ENCODE assay signal across 9 cellular contexts in the genomic region with DNA sequence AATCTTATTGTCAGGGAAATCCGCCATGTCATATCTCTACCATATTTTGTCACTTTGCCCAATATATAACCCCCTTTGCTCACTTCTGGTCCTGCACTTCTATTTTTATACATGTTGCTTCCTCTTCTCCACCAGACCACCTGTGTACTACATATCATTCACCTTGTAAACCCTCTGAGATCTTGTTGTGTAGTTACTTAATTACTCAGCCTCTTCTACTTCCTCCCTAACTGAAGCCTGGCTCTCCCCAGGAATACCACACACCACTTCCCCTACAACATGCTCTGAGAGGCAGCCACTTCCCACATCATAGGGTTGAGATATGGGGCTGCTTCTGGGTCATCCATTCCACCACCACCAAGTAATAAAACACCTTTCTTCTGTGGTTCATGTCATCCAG. TPM values are rescaled to one million over a fixed set of nuclear protein-coding genes. Genes with fewer than 3 reads are reported as not detected.
DNase-seq lines count a peak whose midpoint lies in the region; ATAC-seq and TF ChIP-seq lines count a peak whose summit lies in the region.
"Had no signal": no experiment of that assay in that cellular context is flagged by ENCODE, and none has a peak within 500 bp of the region (broad histone marks: within the 10 kb centered on the region; RNA-seq: fewer than 3 reads in every experiment).

No MANE protein-coding gene starts in this region.

- POLR2A ChIA-PET in CD8-positive, alpha-beta memory T cell (lab: Charles Lee), result no interaction called here
- POLR2A ChIA-PET in PC-9 (lab: Charles Lee; ENCODE audit: unreplicated experiment), result no interaction called here

- DNase-seq in CD8-positive, alpha-beta memory T cell, result peak in 3 of 5 donors; percentile 11 to 57 (median 50)
- DNase-seq in activated T-helper 1 cell treated with anti-CD3 and anti-CD28 coated beads, Interleukin-12 subunit alpha, Interleukin-12 subunit beta, Interleukin-2, Interleukin-4 antibody, amounts not matched to agents 30 ng/mL and 10 ng/mL and 1 ng/mL, durations not matched to agents 14 hours and 24 hours and 36 hours (ENCODE audit: low spot score), result peak; percentile 38
- DNase-seq in H4 (ENCODE audit: low spot score) (no peak), mucosa of gallbladder (ENCODE audit: low spot score) (no peak), dermis blood vessel endothelial cell (no peak), PC-9 (no peak)
- DNase-seq: SK-N-SH had no signal

- no peaks in the 10 kb centered on the region for H3F3A ChIP-seq in PC-9 (ENCODE audit: insufficient read depth, low read depth)

- ATAC-seq in GM19397 (IDR thresholded peaks at IDR 0.05; ENCODE audit: unreplicated experiment) (peak; percentile 56), HG03378 (IDR thresholded peaks at IDR 0.05; ENCODE audit: unreplicated experiment) (peak; percentile 84)

- peaks cover 8% of the 10 kb centered on the region for H3K36me3 ChIP-seq in CD8-positive, alpha-beta memory T cell (ENCODE audit: insufficient read depth, low read length)
- H3K36me3 ChIP-seq in PC-9 (ENCODE audit: low read depth), result no peaks in the 10 kb centered on the region

- no peaks in the 10 kb centered on the region for H3K9me2 ChIP-seq in PC-9 (ENCODE audit: insufficient read depth)
- H3K9me2 ChIP-seq: SK-N-SH had no signal

- no peak overlapping the region for H3K27ac ChIP-seq in CD8-positive, alpha-beta memory T cell (ENCODE audit: low read depth, low read length)
- H3K27ac ChIP-seq in PC-9, result no peak overlapping the region

- H3K27me3 Mint-ChIP-seq in CD8-positive, alpha-beta memory T cell, result no peaks in the 10 kb centered on the region
- no peaks in the 10 kb centered on the region for H3K27me3 Mint-ChIP-seq in activated T-helper 1 cell treated with anti-CD3 and anti-CD28 coated beads, Interleukin-12 subunit alpha, Interleukin-12 subunit beta, Interleukin-2, Interleukin-4 antibody, amounts not matched to agents 30 ng/mL and 10 ng/mL and 1 ng/mL, durations not matched to agents 14 hours and 24 hours and 36 hours (ENCODE audit: insufficient read depth)

- no peaks in the 10 kb centered on the region for H3K9me3 Mint-ChIP-seq in CD8-positive, alpha-beta memory T cell
- no peaks in the 10 kb centered on the region for H3K9me3 Mint-ChIP-seq in activated T-helper 1 cell treated with anti-CD3 and anti-CD28 coated beads, Interleukin-12 subunit alpha, Interleukin-12 subunit beta, Interleukin-2, Interleukin-4 antibody, amounts not matched to agents 30 ng/mL and 10 ng/mL and 1 ng/mL, durations not matched to agents 14 hours and 24 hours and 36 hours

- intact Hi-C loops in activated T-helper 1 cell treated with anti-CD3 and anti-CD28 coated beads, Interleukin-12 subunit alpha, Interleukin-12 subunit beta, Interleukin-2, Interleukin-4 antibody, amounts not matched to agents 30 ng/mL and 10 ng/mL and 1 ng/mL, durations not matched to agents 14 hours and 24 hours and 36 hours (cut with micrococcal nuclease), result no loop called here
- intact Hi-C loops in PC-9 (cut with micrococcal nuclease; ENCODE audit: unreplicated experiment), result no loop called here

- H3K9me3 ChIP-seq in CD8-positive, alpha-beta memory T cell (ENCODE audit: low read length), result no peaks in the 10 kb centered on the region
- H3K9me3 ChIP-seq in PC-9 (ENCODE audit: insufficient read depth, low read depth), result no peaks in the 10 kb centered on the region
- H3K9me3 ChIP-seq: SK-N-SH had no signal

- no peak overlapping the region for H3K4me2 ChIP-seq in PC-9
- H3K4me2 ChIP-seq: SK-N-SH had no signal

- no peak for TF ChIP-seq CTCF in PC-9 (conservative IDR thresholded peaks at IDR 0.05)

- H3K4me1 ChIP-seq in CD8-positive, alpha-beta memory T cell (ENCODE audit: insufficient read depth, low read length), result peaks cover 18% of the 10 kb centered on the region
- no peaks in the 10 kb centered on the region for H3K4me1 ChIP-seq in PC-9 (replicated peaks; ENCODE audit: insufficient read depth)

- 0 out of 2 replicates have a peak, but pooled peaks cover 18% of the 10 kb centered on the region for H4K20me1 ChIP-seq in PC-9 (ENCODE audit: insufficient read depth)

- H3K27me3 ChIP-seq in CD8-positive, alpha-beta memory T cell (ENCODE audit: insufficient read depth, low read length, poor library complexity, severe bottlenecking), result no peaks in the 10 kb centered on the region
- no peaks in the 10 kb centered on the region for H3K27me3 ChIP-seq in PC-9 (ENCODE audit: insufficient read depth, low read depth)

- 0 out of 2 replicates have a peak, but pooled peaks cover 4% of the 10 kb centered on the region for H3K79me2 ChIP-seq in PC-9 (ENCODE audit: low read depth)

- no TSS peak for BruUV-seq in PC-9 (replicated peaks; lab: Mats Ljungman, UMichigan)

- H3K27ac Mint-ChIP-seq in CD8-positive, alpha-beta memory T cell, result peak overlapping the region in 6 of 8 donors; percentile 17 to 77 (median 23)
- peak overlapping the region; percentile 47 for H3K27ac Mint-ChIP-seq in activated T-helper 1 cell treated with anti-CD3 and anti-CD28 coated beads, Interleukin-12 subunit alpha, Interleukin-12 subunit beta, Interleukin-2, Interleukin-4 antibody, amounts not matched to agents 30 ng/mL and 10 ng/mL and 1 ng/mL, durations not matched to agents 14 hours and 24 hours and 36 hours

- H3K4me3 ChIP-seq in CD8-positive, alpha-beta memory T cell (ENCODE audit: low read length), result no peak overlapping the region
- no peak overlapping the region for H3K4me3 ChIP-seq in PC-9

- H2AFZ ChIP-seq in PC-9, result no peak overlapping the region

- CTCF ChIA-PET in CD8-positive, alpha-beta memory T cell (lab: Charles Lee), result interaction anchor here (1.0 kb wide), 2 partner anchors 10 to 108 kb away, joined by 3 to 4 read pairs; partner anchors contain the start of genes ARIH1 and HEXA
- CTCF ChIA-PET in PC-9 (lab: Charles Lee), result interaction anchor here (0.6 kb wide), 1 partner anchor 1683 kb away, joined by 7 read pairs; no protein-coding TSS in a partner anchor

- H3K4me1 Mint-ChIP-seq in CD8-positive, alpha-beta memory T cell, result peaks cover 37 to 56% (median 56%) of the 10 kb centered on the region in 3 donors
- peaks cover 37% of the 10 kb centered on the region for H3K4me1 Mint-ChIP-seq in activated T-helper 1 cell treated with anti-CD3 and anti-CD28 coated beads, Interleukin-12 subunit alpha, Interleukin-12 subunit beta, Interleukin-2, Interleukin-4 antibody, amounts not matched to agents 30 ng/mL and 10 ng/mL and 1 ng/mL, durations not matched to agents 14 hours and 24 hours and 36 hours (ENCODE audit: low read depth)

- H3K36me3 Mint-ChIP-seq in CD8-positive, alpha-beta memory T cell, result peaks cover 3 to 44% (median 6%) of the 10 kb centered on the region in 3 donors
- H3K36me3 Mint-ChIP-seq in activated T-helper 1 cell treated with anti-CD3 and anti-CD28 coated beads, Interleukin-12 subunit alpha, Interleukin-12 subunit beta, Interleukin-2, Interleukin-4 antibody, amounts not matched to agents 30 ng/mL and 10 ng/mL and 1 ng/mL, durations not matched to agents 14 hours and 24 hours and 36 hours (ENCODE audit: low read depth), result peaks cover 22% of the 10 kb centered on the region

- H3K4me3 Mint-ChIP-seq in CD8-positive, alpha-beta memory T cell, result peak overlapping the region in 2 of 7 donors; percentile 3 to 12
- peak overlapping the region; percentile 2 for H3K4me3 Mint-ChIP-seq in activated T-helper 1 cell treated with anti-CD3 and anti-CD28 coated beads, Interleukin-12 subunit alpha, Interleukin-12 subunit beta, Interleukin-2, Interleukin-4 antibody, amounts not matched to agents 30 ng/mL and 10 ng/mL and 1 ng/mL, durations not matched to agents 14 hours and 24 hours and 36 hours

RNA-seq across cellular contexts. Expression of gene HEXA, which starts 10.0 kb away (rescaled TPM):
- 10 to 100 TPM; 75.0 to 80.5 TPM for total RNA-seq in CD8-positive, alpha-beta memory T cell
- polyA plus RNA-seq in CD8-positive, alpha-beta memory T cell, result 83.0 TPM
- 55.7 and 61.0 TPM in 2 replicates for total RNA-seq in activated T-helper 1 cell treated with anti-CD3 and anti-CD28 coated beads, Interleukin-12 subunit alpha, Interleukin-12 subunit beta, Interleukin-2, Interleukin-4 antibody, amounts not matched to agents 30 ng/mL and 10 ng/mL and 1 ng/mL, durations not matched to agents 14 hours and 24 hours and 36 hours
- 88.2 and 93.0 TPM in 2 replicates for total RNA-seq in H4 (2014; rRNA removed; shearing (Covaris generic))
- 96.1 TPM for total RNA-seq in mucosa of gallbladder
- total RNA-seq in dermis blood vessel endothelial cell, result 62.9 and 72.8 TPM in 2 replicates
- 129 and 150 TPM in 2 replicates for total RNA-seq in PC-9 (2021)

RNA-seq across cellular contexts. Expression of gene TMEM202, which starts 32.3 kb away (rescaled TPM):
- total RNA-seq in CD8-positive, alpha-beta memory T cell, result not detected
- polyA plus RNA-seq in CD8-positive, alpha-beta memory T cell, result not detected
- not detected in 2 replicates for total RNA-seq in activated T-helper 1 cell treated with anti-CD3 and anti-CD28 coated beads, Interleukin-12 subunit alpha, Interleukin-12 subunit beta, Interleukin-2, Interleukin-4 antibody, amounts not matched to agents 30 ng/mL and 10 ng/mL and 1 ng/mL, durations not matched to agents 14 hours and 24 hours and 36 hours
- not detected in 2 replicates for total RNA-seq in H4 (2014; rRNA removed; shearing (Covaris generic))
- total RNA-seq in mucosa of gallbladder (not detected), dermis blood vessel endothelial cell (not detected in 2 replicates), PC-9 (2021) (not detected in 2 replicates)
- polyA plus RNA-seq: SK-N-SH had no signal

RNA-seq across cellular contexts. Expression of gene CELF6, which starts 45.9 kb away (rescaled TPM):
- total RNA-seq in CD8-positive, alpha-beta memory T cell, result under 1 TPM; 0.53 to 0.68 TPM
- polyA plus RNA-seq in CD8-positive, alpha-beta memory T cell, result not detected
- total RNA-seq in activated T-helper 1 cell treated with anti-CD3 and anti-CD28 coated beads, Interleukin-12 subunit alpha, Interleukin-12 subunit beta, Interleukin-2, Interleukin-4 antibody, amounts not matched to agents 30 ng/mL and 10 ng/mL and 1 ng/mL, durations not matched to agents 14 hours and 24 hours and 36 hours, result 0.26 and 0.27 TPM in 2 replicates
- not detected in 2 replicates for total RNA-seq in H4 (2014; rRNA removed; shearing (Covaris generic))
- total RNA-seq in mucosa of gallbladder (2.1 TPM), dermis blood vessel endothelial cell (0.17 TPM in 1 of 2 replicates, not detected in the other), PC-9 (2021) (not detected in 2 replicates)

Comparison
In these comparisons a context has a peak if more than half of its experiments do, and no peak if none do; other contexts are left out.
1. DNase-seq: peak in CD8-positive, alpha-beta memory T cell (3 of 5) and activated T-helper 1 cell treated with anti-CD3 and anti-CD28 coated beads, Interleukin-12 subunit alpha, Interleukin-12 subunit beta, Interleukin-2, Interleukin-4 antibody, amounts not matched to agents 30 ng/mL and 10 ng/mL and 1 ng/mL, durations not matched to agents 14 hours and 24 hours and 36 hours (single experiment); none in H4 (single experiment), mucosa of gallbladder (single experiment), dermis blood vessel endothelial cell (single experiment) and PC-9 (0 of 2).